In the genomic region with DNA sequence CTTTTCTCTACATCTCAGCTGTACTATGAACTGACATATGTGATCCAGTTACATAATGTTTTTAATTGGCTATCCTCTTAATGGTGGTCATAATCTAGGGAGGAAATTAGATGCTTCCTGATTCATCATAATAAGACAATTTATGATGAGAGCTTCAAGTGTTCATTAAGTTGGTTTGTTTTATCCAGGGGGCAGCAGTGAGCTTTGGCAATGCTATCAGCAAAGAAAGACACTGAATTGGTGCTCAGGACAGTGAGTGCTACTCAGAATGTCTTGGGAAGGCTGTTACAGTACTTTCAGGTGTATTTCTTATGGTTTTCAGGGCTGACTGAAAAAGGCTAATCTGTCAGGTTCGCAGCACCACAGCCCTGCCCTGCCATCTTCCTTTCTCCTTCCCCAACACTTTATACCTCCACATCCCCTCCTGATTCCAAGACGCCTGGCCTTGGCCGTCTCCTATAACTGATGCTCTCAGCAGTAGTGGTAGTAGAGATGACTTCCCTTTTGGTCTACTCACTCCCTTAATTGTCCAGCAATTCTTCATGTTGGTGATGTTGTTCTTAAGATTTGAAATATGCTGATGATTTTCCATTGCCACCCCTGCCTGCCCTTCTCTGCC, we compare ENCODE assay signal across 9 cellular contexts.
DNase-seq lines count a peak whose midpoint lies in the region; ATAC-seq, FAIRE-seq and TF ChIP-seq lines count a peak whose summit lies in the region.
"Had no signal": no experiment of that assay in that cellular context is flagged by ENCODE, and none has a peak within 500 bp of the region (broad histone marks: within the 10 kb centered on the region; RNA-seq: fewer than 3 reads in every experiment).

No MANE protein-coding gene starts in this region.

- DNase-seq in NCI-H82 (lab: John Stamatoyannopoulos, UW) (peak; percentile 55), NCI-H82 treated with DMSO at 0.1 percent for 48 hours (lab: John Stamatoyannopoulos, UW; ENCODE audit: unreplicated experiment) (no peak), T-helper 1 cell (peak; percentile 24 to 83 (median 62)), K562 (ENCODE audit: extremely low read depth in 1 of 4, low spot score in 3 of 4) (peak; percentile 51 to 88 (median 60)), kidney tubule cell (ENCODE audit: low spot score) (peak; percentile 69), DMS114 treated with DMSO at 0.1 percent for 48 hours (lab: John Stamatoyannopoulos, UW; ENCODE audit: unreplicated experiment) (no peak)
- DNase-seq in stimulated activated CD8-positive, alpha-beta memory T cell treated with anti-CD3 and anti-CD28 coated beads, Interleukin-4, amount 100 ng/mL, for 48 hours = peak; percentile 67

- no peak overlapping the region for H3K9ac ChIP-seq in K562 (ENCODE audit: insufficient read depth in 1 of 2, low read depth in 2 of 2, low read length in 2 of 2)

- 0 out of 2 replicates have a peak, but pooled peaks have one; percentile 18 for TF ChIP-seq EP300 in K562 (IDR thresholded peaks at IDR 0.05; ENCODE audit: low read length)

- no peaks in the 10 kb centered on the region for H4K20me1 ChIP-seq in K562 (replicated peaks; ENCODE audit: control insufficient read depth, insufficient read depth, low read length)

- no peaks in the 10 kb centered on the region for H3K27me3 ChIP-seq in K562 (ENCODE audit: control insufficient read depth in 2 of 2, insufficient read depth in 2 of 2, low read length in 2 of 2)

- TF ChIP-seq CTCF in K562 (IDR thresholded peaks at IDR 0.05 in 2 of 3, conservative IDR thresholded peaks at IDR 0.05 in 1 of 3; ENCODE audit: insufficient read depth in 2 of 3, low read depth in 1 of 3, low read length in 3 of 3) = peak; percentile 79 to 93 (median 85)

- TF ChIP-seq RAD21 in K562 (CRISPR knock-in tag; conservative IDR thresholded peaks at IDR 0.05 in 1 of 2, IDR thresholded peaks at IDR 0.05 in 1 of 2) = peak; percentile 97 to 98

- H3K9me3 ChIP-seq in K562 (replicated peaks; ENCODE audit: control insufficient read depth, insufficient read depth, low read depth, low read length) = 0 out of 2 replicates have a peak, but pooled peaks cover 2% of the 10 kb centered on the region

- no peak overlapping the region for H3K4me3 ChIP-seq in K562

- no peak overlapping the region for H3K27ac ChIP-seq in K562 (ENCODE audit: extremely low read depth, low read depth, low read length)

- H3K36me3 ChIP-seq in K562 (ENCODE audit: control insufficient read depth, insufficient read depth, low read length) = no peaks in the 10 kb centered on the region

- no peak overlapping the region for H3K4me2 ChIP-seq in K562 (ENCODE audit: insufficient read depth, low read length)

- CTCF ChIA-PET in K562 (lab: Yijun Ruan, JAX; ENCODE audit: low intra/inter-chr PET ratio) = interaction anchor here (0.6 to 1.8 kb wide), 7 partner anchors 49 to 145 kb away, joined by 3 to 12 read pairs (median 4); a partner anchor contains a TSS

- POLR2A ChIA-PET in K562 (lab: Yijun Ruan, JAX) = interaction anchor here (0.6 to 1.3 kb wide), 9 partner anchors 9 to 175 kb away, joined by 3 to 7 read pairs (median 3); a partner anchor contains a TSS

- H3K79me2 ChIP-seq in K562 (ENCODE audit: control insufficient read depth, insufficient read depth, low read length) = no peaks in the 10 kb centered on the region

- peak; percentile 83 for FAIRE-seq in K562 (lab: Jason Lieb, UNC)
- FAIRE-seq: G401.6 had no signal

- intact Hi-C loops in K562 (cut with micrococcal nuclease) = loop anchor here (1.0 kb wide), 5 partner anchors 67 to 175 kb away; a partner anchor contains a TSS

- peak; percentile 73 for ATAC-seq in HG03280 (IDR thresholded peaks at IDR 0.05; ENCODE audit: unreplicated experiment)
- peak; percentile 92 for ATAC-seq in K562

- no peak for TF ChIP-seq POLR2A in K562 (conservative IDR thresholded peaks at IDR 0.05)

- 62% methylated on average over 3 of the region's 3 CpGs for whole genome bisulfite sequencing in K562 (ENCODE audit: insufficient coverage, low coverage, missing lambda C conversion rate)

- H2AFZ ChIP-seq in K562 (ENCODE audit: low read depth, low read length) = peak overlapping the region; percentile 6

- no peaks in the 10 kb centered on the region for H3K9me1 ChIP-seq in K562 (ENCODE audit: control insufficient read depth, insufficient read depth, low read length)

- H3K4me1 ChIP-seq in K562 (replicated peaks in 1 of 2; ENCODE audit: control insufficient read depth in 2 of 2, insufficient read depth in 2 of 2, low read length in 2 of 2) = peaks cover 0 to 6% of the 10 kb centered on the region in 2 experiments; a peak in 4 of 5 replicates

- in situ Hi-C loops in K562 (cut with MboI) = loop anchor here (5.0 to 10.0 kb wide), 3 partner anchors 67 to 145 kb away; a partner anchor contains a TSS

- BruUV-seq in K562 (replicated peaks; lab: Mats Ljungman, UMichigan) = no TSS peak

TF ChIP-seq in K562, 482 proteins besides CTCF, POLR2A, EP300 and RAD21 (continues in another document):
- TF ChIP-seq ARNT (IDR thresholded peaks at IDR 0.05) = peak in 1 of 2 experiments; percentile 52; a peak in 1 of 4 replicates
- peak; percentile 26 for TF ChIP-seq BRD9 (IDR thresholded peaks at IDR 0.05; ENCODE audit: low read depth, partially characterized antibody)
- no peak for TF ChIP-seq ZNF77 (CRISPR knock-in tag; IDR thresholded peaks at IDR 0.05)
- TF ChIP-seq SMC3 (conservative IDR thresholded peaks at IDR 0.05; ENCODE audit: insufficient read depth, low read depth, low read length) = peak; percentile 78
- peak; percentile 8; the same call in 1 of the 2 replicates for TF ChIP-seq C11orf30 (IDR thresholded peaks at IDR 0.05; ENCODE audit: low read depth)
- 0 out of 2 replicates have a peak, but pooled peaks have one; percentile 26 for TF ChIP-seq ELF1 (tag; IDR thresholded peaks at IDR 0.05)
- TF ChIP-seq SP2 (IDR thresholded peaks at IDR 0.05; ENCODE audit: extremely low read depth, low read depth, low read length, poor library complexity, severe bottlenecking) = no peak
- TF ChIP-seq KDM5B (IDR thresholded peaks at IDR 0.05; ENCODE audit: insufficient replicate concordance, low read depth, low read length) = no peak
- TF ChIP-seq IRF2 (CRISPR knock-in tag; IDR thresholded peaks at IDR 0.05) = no peak
- TF ChIP-seq, protein P1, sequence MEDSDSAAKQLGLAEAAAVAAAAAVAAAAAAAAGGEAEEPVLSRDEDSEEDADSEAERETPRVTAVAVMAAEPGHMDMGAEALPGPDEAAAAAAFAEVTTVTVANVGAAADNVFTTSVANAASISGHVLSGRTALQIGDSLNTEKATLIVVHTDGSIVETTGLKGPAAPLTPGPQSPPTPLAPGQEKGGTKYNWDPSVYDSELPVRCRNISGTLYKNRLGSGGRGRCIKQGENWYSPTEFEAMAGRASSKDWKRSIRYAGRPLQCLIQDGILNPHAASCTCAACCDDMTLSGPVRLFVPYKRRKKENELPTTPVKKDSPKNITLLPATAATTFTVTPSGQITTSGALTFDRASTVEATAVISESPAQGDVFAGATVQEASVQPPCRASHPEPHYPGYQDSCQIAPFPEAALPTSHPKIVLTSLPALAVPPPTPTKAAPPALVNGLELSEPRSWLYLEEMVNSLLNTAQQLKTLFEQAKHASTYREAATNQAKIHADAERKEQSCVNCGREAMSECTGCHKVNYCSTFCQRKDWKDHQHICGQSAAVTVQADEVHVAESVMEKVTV (CRISPR knock-in tag; IDR thresholded peaks at IDR 0.05) = peak; percentile 95
- peak; percentile 28; the same call in 1 of the 2 replicates for TF ChIP-seq TCF3 (CRISPR knock-in tag; IDR thresholded peaks at IDR 0.05)
- TF ChIP-seq, protein P2, sequence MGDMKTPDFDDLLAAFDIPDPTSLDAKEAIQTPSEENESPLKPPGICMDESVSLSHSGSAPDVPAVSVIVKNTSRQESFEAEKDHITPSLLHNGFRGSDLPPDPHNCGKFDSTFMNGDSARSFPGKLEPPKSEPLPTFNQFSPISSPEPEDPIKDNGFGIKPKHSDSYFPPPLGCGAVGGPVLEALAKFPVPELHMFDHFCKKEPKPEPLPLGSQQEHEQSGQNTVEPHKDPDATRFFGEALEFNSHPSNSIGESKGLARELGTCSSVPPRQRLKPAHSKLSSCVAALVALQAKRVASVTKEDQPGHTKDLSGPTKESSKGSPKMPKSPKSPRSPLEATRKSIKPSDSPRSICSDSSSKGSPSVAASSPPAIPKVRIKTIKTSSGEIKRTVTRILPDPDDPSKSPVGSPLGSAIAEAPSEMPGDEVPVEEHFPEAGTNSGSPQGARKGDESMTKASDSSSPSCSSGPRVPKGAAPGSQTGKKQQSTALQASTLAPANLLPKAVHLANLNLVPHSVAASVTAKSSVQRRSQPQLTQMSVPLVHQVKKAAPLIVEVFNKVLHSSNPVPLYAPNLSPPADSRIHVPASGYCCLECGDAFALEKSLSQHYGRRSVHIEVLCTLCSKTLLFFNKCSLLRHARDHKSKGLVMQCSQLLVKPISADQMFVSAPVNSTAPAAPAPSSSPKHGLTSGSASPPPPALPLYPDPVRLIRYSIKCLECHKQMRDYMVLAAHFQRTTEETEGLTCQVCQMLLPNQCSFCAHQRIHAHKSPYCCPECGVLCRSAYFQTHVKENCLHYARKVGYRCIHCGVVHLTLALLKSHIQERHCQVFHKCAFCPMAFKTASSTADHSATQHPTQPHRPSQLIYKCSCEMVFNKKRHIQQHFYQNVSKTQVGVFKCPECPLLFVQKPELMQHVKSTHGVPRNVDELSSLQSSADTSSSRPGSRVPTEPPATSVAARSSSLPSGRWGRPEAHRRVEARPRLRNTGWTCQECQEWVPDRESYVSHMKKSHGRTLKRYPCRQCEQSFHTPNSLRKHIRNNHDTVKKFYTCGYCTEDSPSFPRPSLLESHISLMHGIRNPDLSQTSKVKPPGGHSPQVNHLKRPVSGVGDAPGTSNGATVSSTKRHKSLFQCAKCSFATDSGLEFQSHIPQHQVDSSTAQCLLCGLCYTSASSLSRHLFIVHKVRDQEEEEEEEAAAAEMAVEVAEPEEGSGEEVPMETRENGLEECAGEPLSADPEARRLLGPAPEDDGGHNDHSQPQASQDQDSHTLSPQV (IDR thresholded peaks at IDR 0.05) = peak; percentile 71; the same call in 1 of the 2 replicates
- TF ChIP-seq CXXC5 (CRISPR knock-in tag; IDR thresholded peaks at IDR 0.05) = 0 out of 2 replicates have a peak, but pooled peaks have one; percentile 19
- TF ChIP-seq, protein P3, sequence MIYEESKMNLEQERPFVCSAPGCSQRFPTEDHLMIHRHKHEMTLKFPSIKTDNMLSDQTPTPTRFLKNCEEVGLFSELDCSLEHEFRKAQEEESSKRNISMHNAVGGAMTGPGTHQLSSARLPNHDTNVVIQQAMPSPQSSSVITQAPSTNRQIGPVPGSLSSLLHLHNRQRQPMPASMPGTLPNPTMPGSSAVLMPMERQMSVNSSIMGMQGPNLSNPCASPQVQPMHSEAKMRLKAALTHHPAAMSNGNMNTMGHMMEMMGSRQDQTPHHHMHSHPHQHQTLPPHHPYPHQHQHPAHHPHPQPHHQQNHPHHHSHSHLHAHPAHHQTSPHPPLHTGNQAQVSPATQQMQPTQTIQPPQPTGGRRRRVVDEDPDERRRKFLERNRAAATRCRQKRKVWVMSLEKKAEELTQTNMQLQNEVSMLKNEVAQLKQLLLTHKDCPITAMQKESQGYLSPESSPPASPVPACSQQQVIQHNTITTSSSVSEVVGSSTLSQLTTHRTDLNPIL (CRISPR knock-in tag; IDR thresholded peaks at IDR 0.05) = no peak
- TF ChIP-seq BHLHE40 (IDR thresholded peaks at IDR 0.05; ENCODE audit: low read length) = peak; percentile 3; the same call in 1 of the 2 replicates

Comparison
In these comparisons a context has a peak if more than half of its experiments do, and no peak if none do; other contexts are left out.
1. DNase-seq: peak in NCI-H82 (single experiment), T-helper 1 cell (5 of 5), K562 (4 of 4), kidney tubule cell (single experiment) and stimulated activated CD8-positive, alpha-beta memory T cell treated with anti-CD3 and anti-CD28 coated beads, Interleukin-4, amount 100 ng/mL, for 48 hours (single experiment); none in NCI-H82 treated with DMSO at 0.1 percent for 48 hours (single experiment) and DMS114 treated with DMSO at 0.1 percent for 48 hours (single experiment).